ENCODE assay signal across 1 cellular context in genomic region chr3:49076627-49077026, GRCh38.
TF ChIP-seq lines count a peak whose summit lies in the region.

No MANE protein-coding gene starts in this region.

TF ChIP-seq in GM12878, 131 proteins besides CTCF, POLR2A, EP300 and RAD21:
- no peak for TF ChIP-seq HDGF (IDR thresholded peaks at IDR 0.05)
- TF ChIP-seq ZBTB40 (IDR thresholded peaks at IDR 0.05; ENCODE audit: borderline replicate concordance) = no peak
- no peak for TF ChIP-seq SMARCA5 (IDR thresholded peaks at IDR 0.05)
- TF ChIP-seq BCL11A (IDR thresholded peaks at IDR 0.05; ENCODE audit: low read depth, low read length) = no peak
- no peak for TF ChIP-seq RAD51 (IDR thresholded peaks at IDR 0.05)
- no peak for TF ChIP-seq CHD4 (IDR thresholded peaks at IDR 0.05)
- TF ChIP-seq EED (IDR thresholded peaks at IDR 0.05; ENCODE audit: low read depth) = no peak
- no peak for TF ChIP-seq USF2 (IDR thresholded peaks at IDR 0.05; ENCODE audit: borderline replicate concordance, low read depth, low read length)
TF ChIP-seq in GM12878: peak in this region for 0.
